Comparison of ENCODE assay signal across 21 cellular contexts in the genomic region with DNA sequence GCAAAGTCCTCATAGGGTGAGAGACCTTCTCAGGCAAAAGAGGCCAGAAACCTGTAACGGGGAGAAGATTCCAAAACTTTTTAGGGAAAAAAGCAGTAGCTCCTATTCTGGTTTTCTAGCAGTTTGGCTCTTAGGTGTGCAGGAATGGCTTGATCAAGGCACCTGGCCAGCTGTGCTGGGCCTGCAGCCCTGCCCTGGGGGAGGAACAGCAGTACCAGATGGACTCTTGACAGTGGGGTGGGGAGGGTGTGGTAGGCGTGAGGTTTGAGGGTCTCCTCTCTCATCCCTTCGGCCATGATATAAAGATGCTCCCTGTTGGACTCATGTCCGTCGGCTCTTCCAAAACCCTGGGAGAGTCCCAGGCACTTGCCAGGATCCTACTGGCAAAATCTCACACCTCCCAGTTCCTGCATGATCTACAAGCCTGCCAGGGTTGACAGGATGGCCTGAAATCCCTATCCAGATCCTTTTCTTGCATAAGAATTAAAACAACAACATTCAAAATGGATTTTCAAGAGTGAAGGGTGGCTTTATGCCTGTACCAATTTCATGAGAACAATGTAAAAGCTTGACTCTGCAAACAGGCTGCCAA.
DNase-seq lines count a peak whose midpoint lies in the region; ATAC-seq, FAIRE-seq and TF ChIP-seq lines count a peak whose summit lies in the region.
"Had no signal": no experiment of that assay in that cellular context is flagged by ENCODE, and none has a peak within 500 bp of the region (broad histone marks: within the 10 kb centered on the region; RNA-seq: fewer than 3 reads in every experiment).

No MANE protein-coding gene starts in this region.

- H3K4me3 ChIP-seq in HepG2 (replicated peaks in 1 of 3; ENCODE audit: insufficient read depth in 1 of 3, low read depth in 2 of 3, low read length in 3 of 3), result no peak overlapping the region
- no peak overlapping the region for H3K4me3 ChIP-seq in right lobe of liver
- no peak overlapping the region for H3K4me3 ChIP-seq in fibroblast of the aortic adventitia (ENCODE audit: low read depth, low read length)
- H3K4me3 ChIP-seq: A549; BLaER1 treated with 17β-estradiol and CSF1 and Interleukin-3, amounts not matched to agents 10 nM and 100 nM had no signal

- intact Hi-C loops in HepG2 (cut with micrococcal nuclease; ENCODE audit: unreplicated experiment), result no loop called here
- intact Hi-C loops in right lobe of liver (cut with DNase I), result loop anchor here in 1 of 2 donors (10.0 kb wide), 1 partner anchor 594 kb away; no protein-coding TSS in a partner anchor

- no peak overlapping the region for H2AFZ ChIP-seq in HepG2 (ENCODE audit: low read length)

- H3K4me2 ChIP-seq in HepG2 (ENCODE audit: low read depth, low read length), result no peak overlapping the region
- H3K4me2 ChIP-seq: A549; BLaER1 treated with 17β-estradiol and CSF1 and Interleukin-3, amounts not matched to agents 10 nM and 100 nM had no signal

- TF ChIP-seq POLR2A in HepG2 (IDR thresholded peaks at IDR 0.05; ENCODE audit: insufficient read depth in 1 of 2, low read depth in 2 of 2, low read length in 2 of 2) (no peak), right lobe of liver (IDR thresholded peaks at IDR 0.05) (no peak), GM18505 (IDR thresholded peaks at IDR 0.05; ENCODE audit: borderline replicate concordance, extremely low read depth, insufficient read depth, insufficient read length) (no peak)

- POLR2A ChIA-PET in HepG2 (lab: Yijun Ruan, JAX) (no interaction called here), GM10248 (lab: Yijun Ruan, JAX) (no interaction called here)

- no peak for TF ChIP-seq EP300 in HepG2 (IDR thresholded peaks at IDR 0.05; ENCODE audit: low read depth in 2 of 2, low read length in 2 of 2)
- no peak for TF ChIP-seq EP300 in HepG2 (CRISPR knock-in tag; IDR thresholded peaks at IDR 0.05; ENCODE audit: borderline replicate concordance)

- H3K9me3 ChIP-seq in HepG2 (ENCODE audit: low read length), result no peaks in the 10 kb centered on the region
- H3K9me3 ChIP-seq in right lobe of liver, result no peaks in the 10 kb centered on the region
- H3K9me3 ChIP-seq: A549, Caco-2 had no signal

- H3K9ac ChIP-seq in HepG2 (ENCODE audit: insufficient read depth, low read depth, low read length), result no peak overlapping the region
- H3K9ac ChIP-seq: BLaER1 treated with 17β-estradiol and CSF1 and Interleukin-3, amounts not matched to agents 10 nM and 100 nM had no signal

- in situ Hi-C loops in HepG2 (cut with HindIII; ENCODE audit: extremely low pct_ligation_motif_present, low pct_unique_long_range_greater_than_20kb), result loop anchor here (10.0 kb wide), 1 partner anchor 454 kb away; no protein-coding TSS in a partner anchor

- CTCF ChIA-PET in HepG2 (lab: Yijun Ruan, JAX; ENCODE audit: low intra/inter-chr PET ratio, low total read pairs) (no interaction called here), GM10248 (lab: Yijun Ruan, JAX) (interaction anchor here (1.2 to 2.5 kb wide), 3 partner anchors 9 to 319 kb away, joined by 3 to 16 read pairs (median 6); no protein-coding TSS in a partner anchor)

- no peaks in the 10 kb centered on the region for H3K4me1 ChIP-seq in HepG2 (ENCODE audit: insufficient read depth, low read length)
- no peaks in the 10 kb centered on the region for H3K4me1 ChIP-seq in right lobe of liver
- H3K4me1 ChIP-seq: A549, Caco-2 had no signal

- no peak for FAIRE-seq in HepG2 (lab: Jason Lieb, UNC)
- FAIRE-seq: A549, D721Med, GM12891, GM18507 had no signal

- no peaks in the 10 kb centered on the region for H3K36me3 ChIP-seq in HepG2 (replicated peaks in 1 of 2; ENCODE audit: control insufficient read depth in 1 of 2, insufficient read depth in 2 of 2, low read length in 2 of 2)
- no peaks in the 10 kb centered on the region for H3K36me3 ChIP-seq in right lobe of liver

- H3K27me3 ChIP-seq in HepG2 (ENCODE audit: control insufficient read depth in 1 of 2, insufficient read depth in 2 of 2, low read length in 2 of 2) (0 out of 5 replicates have a peak, but pooled peaks cover 0 to 8% of the 10 kb centered on the region in 2 experiments), right lobe of liver (no peaks in the 10 kb centered on the region)
- H3K27me3 ChIP-seq: BLaER1 treated with 17β-estradiol and CSF1 and Interleukin-3, amounts not matched to agents 10 nM and 100 nM had no signal

- TF ChIP-seq RAD21 in HepG2 (CRISPR knock-in tag; IDR thresholded peaks at IDR 0.05), result no peak

- BruUV-seq in HepG2 (replicated peaks; lab: Mats Ljungman, UMichigan), result no TSS peak

- DNase-seq in HepG2 (ENCODE audit: low spot score) (no peak), right lobe of liver (no peak), cerebellar cortex (ENCODE audit: low spot score) (peak; percentile 78), fibroblast of the aortic adventitia (ENCODE audit: low read depth) (peak; percentile 20), GM10248 (ENCODE audit: extremely low spot score) (no peak)
- DNase-seq: AML-193; Caco-2; Calu3; CD4-positive, alpha-beta T cell; CD8-positive, alpha-beta T cell; DMS79 treated with DMSO at 0.1 percent for 48 hours; GDM1 had no signal

- TF ChIP-seq CTCF in HepG2 (CRISPR knock-in tag; IDR thresholded peaks at IDR 0.05) (no peak), right lobe of liver (IDR thresholded peaks at IDR 0.05) (no peak), fibroblast of the aortic adventitia (IDR thresholded peaks at IDR 0.05; ENCODE audit: insufficient read depth, low read length) (no peak), GM10248 (IDR thresholded peaks at IDR 0.05; ENCODE audit: control extremely low read depth, extremely low read depth, low read depth, missing control alignments) (no peak)

- ATAC-seq in HepG2 (no peak), right lobe of liver (no peak), HG03565 (IDR thresholded peaks at IDR 0.05; ENCODE audit: unreplicated experiment) (no peak), GM18505 (IDR thresholded peaks at IDR 0.05; ENCODE audit: unreplicated experiment) (no peak)
- ATAC-seq: A549; CD8-positive, alpha-beta T cell had no signal

- H3K27ac ChIP-seq in HepG2 (ENCODE audit: extremely low read length, insufficient read depth, low read length) (no peak overlapping the region), right lobe of liver (no peak overlapping the region)
- H3K27ac ChIP-seq: 22Rv1; A549; BLaER1 treated with 17β-estradiol and CSF1 and Interleukin-3, amounts not matched to agents 10 nM and 100 nM; C4-2B had no signal

- WGBS in HepG2 (ENCODE audit: low lambda C conversion rate), result 45% methylated on average over 5 of the region's 5 CpGs
- 100% methylated on average over 1 of the region's 5 CpGs for WGBS in right lobe of liver (ENCODE audit: insufficient coverage, low coverage, low lambda C conversion rate, missing lambda C conversion rate)

- no peaks in the 10 kb centered on the region for H3K79me2 ChIP-seq in HepG2 (ENCODE audit: insufficient read depth, low read length)

- H4K20me1 ChIP-seq in HepG2 (ENCODE audit: insufficient read depth, low read length), result no peaks in the 10 kb centered on the region
- H4K20me1 ChIP-seq: BLaER1 treated with 17β-estradiol and CSF1 and Interleukin-3, amounts not matched to agents 10 nM and 100 nM had no signal

TF ChIP-seq in HepG2, 621 proteins besides CTCF, POLR2A, EP300 and RAD21:
- TF ChIP-seq FOXA3 (CRISPR knock-in tag; IDR thresholded peaks at IDR 0.05) (no peak), ZNF329 (CRISPR knock-in tag; IDR thresholded peaks at IDR 0.05; ENCODE audit: low read depth) (peak; percentile 91)

Comparison
In these comparisons a context has a peak if more than half of its experiments do, and no peak if none do; other contexts are left out.
1. DNase-seq: peak in cerebellar cortex (single experiment) and fibroblast of the aortic adventitia (single experiment); none in HepG2 (single experiment), right lobe of liver (0 of 3) and GM10248 (single experiment).